ENCODE assay signal across 7 cellular contexts in genomic region chr14:31437045-31437691, GRCh38. TPM values are rescaled to one million over a fixed set of nuclear protein-coding genes. Genes with fewer than 3 reads are reported as not detected.
"Had no signal": no experiment of that assay in that cellular context is flagged by ENCODE, and none has a peak within 500 bp of the region (broad histone marks: within the 10 kb centered on the region; RNA-seq: fewer than 3 reads in every experiment).

No MANE protein-coding gene starts in this region.

RNA-seq across cellular contexts. Expression of gene GPR33, which starts 50.7 kb away (rescaled TPM):
- total RNA-seq: GM23248, GM23338, H1, H4, H7, H9, HFFc6 had no signal
- polyA plus RNA-seq: GM23248, GM23338, H1 had no signal
